In genomic region chr4:48110452-48110978, GRCh38 we compare ENCODE assay signal across 18 cellular contexts. TPM values are rescaled to one million over a fixed set of nuclear protein-coding genes. Genes with fewer than 3 reads are reported as not detected.
DNase-seq lines count a peak whose midpoint lies in the region; ATAC-seq, FAIRE-seq and TF ChIP-seq lines count a peak whose summit lies in the region.
"Had no signal": no experiment of that assay in that cellular context is flagged by ENCODE, and none has a peak within 500 bp of the region (broad histone marks: within the 10 kb centered on the region; RNA-seq: fewer than 3 reads in every experiment).

No MANE protein-coding gene starts in this region.

- CTCF ChIA-PET in CD8-positive, alpha-beta T cell (lab: Charles Lee), result interaction anchor here (1.2 to 4.1 kb wide), 12 partner anchors 12 to 78 kb away, joined by 3 to 34 read pairs (median 6); partner anchors contain the start of gene TXK
- CTCF ChIA-PET in HEK293 (lab: Yijun Ruan, JAX), result interaction anchor here (0.6 to 2.4 kb wide), 8 partner anchors 15 to 347 kb away, joined by 3 to 12 read pairs (median 5); no protein-coding TSS in a partner anchor

- H3K79me2 ChIP-seq in astrocyte (ENCODE audit: insufficient read depth, low read length), result no peaks in the 10 kb centered on the region

- no peak overlapping the region for H3K4me3 Mint-ChIP-seq in CD8-positive, alpha-beta T cell
- no peak overlapping the region for H3K4me3 Mint-ChIP-seq in astrocyte (ENCODE audit: unreplicated experiment)
- peak overlapping the region; percentile 99 for H3K4me3 Mint-ChIP-seq in natural killer cell treated with Interleukin-12 subunit alpha and Interleukin-12 subunit beta and Interleukin-15 and Interleukin-18, amount 100 ng/mL, for 72 hours

- peaks cover 34% of the 10 kb centered on the region for H3K4me1 ChIP-seq in CD8-positive, alpha-beta T cell (ENCODE audit: insufficient read depth, low read length)
- H3K4me1 ChIP-seq in HEK293 (ENCODE audit: control insufficient read depth, insufficient read depth, low read length) (no peaks in the 10 kb centered on the region), astrocyte (ENCODE audit: insufficient read depth, low read length) (no peaks in the 10 kb centered on the region)
- H3K4me1 ChIP-seq: BLaER1 had no signal

- no peak overlapping the region for H2AFZ ChIP-seq in astrocyte (ENCODE audit: low read depth, low read length)

- DNase-seq in CD8-positive, alpha-beta T cell, result no peak
- peak; percentile 13 for DNase-seq in astrocyte (ENCODE audit: low read depth)
- no peak for DNase-seq in natural killer cell treated with Interleukin-12 subunit alpha and Interleukin-12 subunit beta and Interleukin-15 and Interleukin-18, amount 100 ng/mL, for 72 hours (ENCODE audit: low spot score)
- DNase-seq in 8988T, result no peak
- DNase-seq in NCI-H1092 (lab: John Stamatoyannopoulos, UW), result no peak
- DNase-seq: DND-41; GOT3; KG1; NCI-H1092 treated with DMSO at 0.1 percent for 48 hours; NCI-H226; NCI-H524 treated with DMSO at 0.1 percent for 48 hours; NK-92 treated with Interleukin-12 subunit alpha and Interleukin-12 subunit beta, amount 100 ng/mL, for 24 hours; SHP77 treated with DMSO at 0.1 percent for 48 hours had no signal

- peaks cover 63% of the 10 kb centered on the region for H3K4me1 Mint-ChIP-seq in CD8-positive, alpha-beta T cell (ENCODE audit: low read depth)
- peaks cover 11% of the 10 kb centered on the region for H3K4me1 Mint-ChIP-seq in astrocyte (ENCODE audit: low read depth, unreplicated experiment)
- peaks cover 44 to 48% of the 10 kb centered on the region in 2 donors for H3K4me1 Mint-ChIP-seq in natural killer cell treated with Interleukin-12 subunit alpha and Interleukin-12 subunit beta and Interleukin-15 and Interleukin-18, amount 100 ng/mL, for 72 hours (ENCODE audit: low read depth in 2 of 2)

- peak overlapping the region; percentile 39 for H3K27ac Mint-ChIP-seq in CD8-positive, alpha-beta T cell
- H3K27ac Mint-ChIP-seq in astrocyte (ENCODE audit: unreplicated experiment), result no peak overlapping the region
- H3K27ac Mint-ChIP-seq in natural killer cell treated with Interleukin-12 subunit alpha and Interleukin-12 subunit beta and Interleukin-15 and Interleukin-18, amount 100 ng/mL, for 72 hours, result peak overlapping the region; percentile 97 to 98

- no peak overlapping the region for H3K4me2 ChIP-seq in astrocyte (ENCODE audit: low read length)
- H3K4me2 ChIP-seq: BLaER1 had no signal

- no peak overlapping the region for H3K4me3 ChIP-seq in CD8-positive, alpha-beta T cell (ENCODE audit: low read depth, low read length)
- H3K4me3 ChIP-seq in HEK293 (ENCODE audit: low read depth, low read length) (no peak overlapping the region), astrocyte (ENCODE audit: insufficient read depth, low read depth, low read length) (no peak overlapping the region)
- H3K4me3 ChIP-seq: BLaER1, GM12878 had no signal

- no peak for FAIRE-seq in astrocyte (lab: Jason Lieb, UNC)
- FAIRE-seq: GM12878 had no signal

- POLR2A ChIA-PET in CD8-positive, alpha-beta T cell (lab: Charles Lee), result no interaction called here
- POLR2A ChIA-PET in HEK293 (lab: Yijun Ruan, JAX), result no interaction called here

- H3K9me3 ChIP-seq in CD8-positive, alpha-beta T cell (ENCODE audit: low read length), result no peaks in the 10 kb centered on the region
- no peaks in the 10 kb centered on the region for H3K9me3 ChIP-seq in HEK293 (ENCODE audit: control insufficient read depth, insufficient read depth, low read depth, low read length)
- no peaks in the 10 kb centered on the region for H3K9me3 ChIP-seq in astrocyte (ENCODE audit: insufficient read depth, low read depth, low read length)
- H3K9me3 ChIP-seq: BLaER1 had no signal

- intact Hi-C loops in CD8-positive, alpha-beta T cell (cut with DNase I, micrococcal nuclease), result loop anchor here in 1 of 2 experiments (10.0 kb wide), 2 partner anchors 434 to 724 kb away; partner anchors contain the start of gene OCIAD1

- H3K36me3 Mint-ChIP-seq in CD8-positive, alpha-beta T cell, result peaks cover 79% of the 10 kb centered on the region
- no peaks in the 10 kb centered on the region for H3K36me3 Mint-ChIP-seq in astrocyte (ENCODE audit: low read depth, unreplicated experiment)
- peaks cover 10% of the 10 kb centered on the region for H3K36me3 Mint-ChIP-seq in natural killer cell treated with Interleukin-12 subunit alpha and Interleukin-12 subunit beta and Interleukin-15 and Interleukin-18, amount 100 ng/mL, for 72 hours

- TF ChIP-seq CTCF in CD8-positive, alpha-beta T cell (IDR thresholded peaks at IDR 0.05), result no peak
- TF ChIP-seq CTCF in HEK293 (tag by site-specific recombination; IDR thresholded peaks at IDR 0.05) (no peak), astrocyte (IDR thresholded peaks at IDR 0.05; ENCODE audit: insufficient read depth, low read depth, low read length) (no peak)

- H3K27me3 ChIP-seq in CD8-positive, alpha-beta T cell (ENCODE audit: insufficient read depth, low read length), result no peaks in the 10 kb centered on the region
- no peaks in the 10 kb centered on the region for H3K27me3 ChIP-seq in astrocyte (ENCODE audit: insufficient read depth, low read length)
- H3K27me3 ChIP-seq: BLaER1 had no signal

- H4K20me1 ChIP-seq in astrocyte (ENCODE audit: insufficient read depth, low read length), result no peaks in the 10 kb centered on the region
- H4K20me1 ChIP-seq: BLaER1 had no signal

- H3K27ac ChIP-seq in CD8-positive, alpha-beta T cell (ENCODE audit: low read depth, low read length), result no peak overlapping the region
- H3K27ac ChIP-seq in HEK293 (ENCODE audit: extremely low read depth, low read depth, low read length) (no peak overlapping the region), astrocyte (ENCODE audit: low read depth, low read length) (no peak overlapping the region)
- H3K27ac ChIP-seq: BLaER1 had no signal

- no peaks in the 10 kb centered on the region for H3K9me3 Mint-ChIP-seq in CD8-positive, alpha-beta T cell
- no peaks in the 10 kb centered on the region for H3K9me3 Mint-ChIP-seq in astrocyte (ENCODE audit: unreplicated experiment)
- no peaks in the 10 kb centered on the region for H3K9me3 Mint-ChIP-seq in natural killer cell treated with Interleukin-12 subunit alpha and Interleukin-12 subunit beta and Interleukin-15 and Interleukin-18, amount 100 ng/mL, for 72 hours

- H3K36me3 ChIP-seq in CD8-positive, alpha-beta T cell (ENCODE audit: insufficient read depth, low read length), result peaks cover 42% of the 10 kb centered on the region
- H3K36me3 ChIP-seq in HEK293 (ENCODE audit: control insufficient read depth in 2 of 2, insufficient read depth in 1 of 2, low read length in 2 of 2) (no peaks in the 10 kb centered on the region), astrocyte (ENCODE audit: insufficient read depth, low read length) (no peaks in the 10 kb centered on the region)
- H3K36me3 ChIP-seq: BLaER1 had no signal

- no peak for ATAC-seq in CD8-positive, alpha-beta T cell
- ATAC-seq in natural killer cell treated with Interleukin-12 subunit alpha and Interleukin-12 subunit beta and Interleukin-15 and Interleukin-18, amount 100 ng/mL, for 72 hours, result no peak
- ATAC-seq in GM18520 (IDR thresholded peaks at IDR 0.05; ENCODE audit: unreplicated experiment), result no peak

- no peak overlapping the region for H3K9ac ChIP-seq in astrocyte (ENCODE audit: low read length)
- H3K9ac ChIP-seq: BLaER1 had no signal

- H3K27me3 Mint-ChIP-seq in CD8-positive, alpha-beta T cell (ENCODE audit: low read depth), result no peaks in the 10 kb centered on the region
- H3K27me3 Mint-ChIP-seq in astrocyte (ENCODE audit: low read depth, unreplicated experiment), result no peaks in the 10 kb centered on the region
- H3K27me3 Mint-ChIP-seq in natural killer cell treated with Interleukin-12 subunit alpha and Interleukin-12 subunit beta and Interleukin-15 and Interleukin-18, amount 100 ng/mL, for 72 hours, result no peaks in the 10 kb centered on the region

TF ChIP-seq in HEK293, 187 proteins besides CTCF, POLR2A, EP300 and RAD21:
- peak; percentile 45; the same call in 1 of the 2 replicates for TF ChIP-seq PRDM6 (tag by site-specific recombination; IDR thresholded peaks at IDR 0.05)
- TF ChIP-seq ZNF148 (tag by site-specific recombination; IDR thresholded peaks at IDR 0.05; ENCODE audit: borderline replicate concordance), result no peak
TF ChIP-seq in HEK293: peak in this region for 1.

RNA-seq across cellular contexts. Expression of gene TXK, which starts 23.5 kb away (rescaled TPM):
- total RNA-seq in CD8-positive, alpha-beta T cell, result 10 to 100 TPM; 57.3 to 66.3 TPM
- 0.50 TPM in 1 of 2 replicates, not detected in the other for total RNA-seq in astrocyte
- total RNA-seq in natural killer cell treated with Interleukin-12 subunit alpha and Interleukin-12 subunit beta and Interleukin-15 and Interleukin-18, amount 100 ng/mL, for 72 hours, result 10 to 100 TPM; 26.1 to 60.2 TPM
- total RNA-seq: MCF 10A had no signal

Comparison
In these comparisons a context has a peak if more than half of its experiments do, and no peak if none do; other contexts are left out.
1. RNA of gene TXK, which starts 23.5 kb away (total RNA-seq): 57.3 to 66.3 TPM in CD8-positive, alpha-beta T cell and 26.1 to 60.2 TPM in natural killer cell treated with Interleukin-12 subunit alpha and Interleukin-12 subunit beta and Interleukin-15 and Interleukin-18, amount 100 ng/mL, for 72 hours; 0.50 TPM in astrocyte; every median in the first group is over 10 times any median in the second.